In genomic region chr1:168256164-168256563, GRCh38 we compare ENCODE assay signal across 8 cellular contexts.
"Had no signal": no experiment of that assay in that cellular context is flagged by ENCODE, and none has a peak within 500 bp of the region (broad histone marks: within the 10 kb centered on the region; RNA-seq: fewer than 3 reads in every experiment).

No MANE protein-coding gene starts in this region.

- FAIRE-seq: G401.6, GM12891, GM12892, GM18507, GM19239 had no signal

- H3K4me3 ChIP-seq: GM12878 had no signal

- DNase-seq: GDM1, GF-D8 had no signal

- ATAC-seq: GM12878 had no signal
